30 cellular contexts compared by ENCODE assay signal in genomic region chr16:82108774-82109173, GRCh38.
"Had no signal": no experiment of that assay in that cellular context is flagged by ENCODE, and none has a peak within 500 bp of the region (broad histone marks: within the 10 kb centered on the region; RNA-seq: fewer than 3 reads in every experiment).

No MANE protein-coding gene starts in this region.

- H3K27ac ChIP-seq: brain microvascular endothelial cell, coronary artery, dorsolateral prefrontal cortex, pancreas, prostate gland, sigmoid colon, thyroid gland, upper lobe of left lung, vagina, WERI-Rb-1 had no signal

- DNase-seq: activated CD4-positive, alpha-beta T cell treated with anti-CD3 and anti-CD28 coated beads for 48 hours; activated CD4-positive, alpha-beta T cell treated with anti-CD3 and anti-CD28 coated beads, Interleukin-2, amount 50 U/mL, for 48 hours; activated CD8-positive, alpha-beta memory T cell treated with anti-CD3 and anti-CD28 coated beads for 24 hours; activated effector memory CD4-positive, alpha-beta T cell treated with anti-CD3 and anti-CD28 coated beads, Interleukin-2, amount 50 U/mL, for 16 hours; activated naive CD4-positive, alpha-beta T cell treated with anti-CD3 and anti-CD28 coated beads for 36 hours; activated naive CD8-positive, alpha-beta T cell treated with anti-CD3 and anti-CD28 coated beads, Interleukin-2, amount 10 ng/mL, durations not matched to agents 7 days and 5 days; amniotic stem cell; brain microvascular endothelial cell; dorsolateral prefrontal cortex; effector memory CD8-positive, alpha-beta T cell; midbrain; naive thymus-derived CD4-positive, alpha-beta T cell; nucleus accumbens; pancreas; sigmoid colon; stimulated activated CD4-positive, alpha-beta T cell treated with anti-CD3 and anti-CD28 coated beads, Interleukin-1b, Interleukin-23, amount 100 ng/mL, for 48 hours; stimulated activated CD4-positive, alpha-beta T cell treated with anti-CD3 and anti-CD28 coated beads, Interleukin-4, amount 100 ng/mL, for 4 hours; stimulated activated CD8-positive, alpha-beta memory T cell treated with anti-CD3 and anti-CD28 coated beads, Interleukin-4, amount 100 ng/mL, for 48 hours; stimulated activated naive CD8-positive, alpha-beta T cell treated with anti-CD3 and anti-CD28 coated beads, Interleukin-15, amount 100 ng/mL, for 72 hours; substantia nigra; T-helper 9 cell; thyroid gland; upper lobe of left lung had no signal

- H3K4me3 ChIP-seq: coronary artery, dorsolateral prefrontal cortex, pancreas, prostate gland, sigmoid colon, smooth muscle cell, thyroid gland, upper lobe of left lung, vagina had no signal

- H3K27me3 ChIP-seq: brain microvascular endothelial cell, pancreas, sigmoid colon, thyroid gland, upper lobe of left lung, vagina had no signal

- H3K4me2 ChIP-seq: smooth muscle cell had no signal

- H3K4me1 ChIP-seq: pancreas, prostate gland, sigmoid colon, thyroid gland, upper lobe of left lung, vagina had no signal

- H3K9me3 ChIP-seq: pancreas, prostate gland, sigmoid colon, thyroid gland, upper lobe of left lung, vagina had no signal

- H3K36me3 ChIP-seq: brain microvascular endothelial cell, pancreas, prostate gland, sigmoid colon, thyroid gland, upper lobe of left lung, vagina, WERI-Rb-1 had no signal

- ATAC-seq: activated CD4-positive, CD25-positive, alpha-beta regulatory T cell treated with anti-CD3 and anti-CD28 coated beads, Interleukin-2, amount 50 U/mL, for 24 hours; effector memory CD8-positive, alpha-beta T cell; naive thymus-derived CD4-positive, alpha-beta T cell; pancreas; stimulated activated memory B cell treated with anti-CD40 and anti-IgM and Interleukin-4, amounts not matched to agents 10 μg/mL and 1 μg/mL and 100 μg/mL, for 72 hours; stimulated activated naive CD8-positive, alpha-beta T cell treated with anti-CD3 and anti-CD28 coated beads, Interleukin-15, amount 100 ng/mL, for 72 hours had no signal
